17 cellular contexts compared by ENCODE assay signal in the genomic region with DNA sequence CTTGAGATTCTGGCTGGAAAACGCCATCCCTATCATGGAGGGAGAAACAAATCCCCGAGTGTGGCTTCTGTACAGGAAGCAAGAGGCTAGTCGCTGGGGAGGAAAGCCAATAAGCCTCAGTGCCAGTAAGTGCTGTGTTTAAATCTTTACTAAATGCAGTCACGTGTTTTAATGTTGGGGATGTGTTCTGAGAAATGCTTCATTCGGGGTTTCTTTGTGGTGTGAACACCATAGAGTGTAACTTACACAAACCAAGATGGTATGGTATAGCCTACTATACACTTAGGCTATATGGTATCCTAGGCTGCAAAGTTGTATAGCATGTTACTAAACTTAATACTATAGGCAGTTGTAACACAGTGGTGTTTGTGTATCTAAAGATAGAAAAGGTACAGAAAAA.
DNase-seq lines count a peak whose midpoint lies in the region; ATAC-seq, FAIRE-seq and TF ChIP-seq lines count a peak whose summit lies in the region.
"Had no signal": no experiment of that assay in that cellular context is flagged by ENCODE, and none has a peak within 500 bp of the region (broad histone marks: within the 10 kb centered on the region; RNA-seq: fewer than 3 reads in every experiment).

No MANE protein-coding gene starts in this region.

- no peak for TF ChIP-seq POLR2A in GM12891 (IDR thresholded peaks at IDR 0.05; ENCODE audit: low read depth, low read length)

- H3K36me3 ChIP-seq in smooth muscle cell (ENCODE audit: low read depth) (no peaks in the 10 kb centered on the region), heart right ventricle (no peaks in the 10 kb centered on the region)
- H3K36me3 ChIP-seq: BLaER1 had no signal

- H2AFZ ChIP-seq in smooth muscle cell (ENCODE audit: low read depth): peak overlapping the region; percentile 65

- intact Hi-C loops in activated T-helper 1 cell treated with anti-CD3 and anti-CD28 coated beads, Interleukin-12 subunit alpha, Interleukin-12 subunit beta, Interleukin-2, Interleukin-4 antibody, amounts not matched to agents 30 ng/mL and 10 ng/mL and 1 ng/mL, durations not matched to agents 14 hours and 24 hours and 36 hours (cut with micrococcal nuclease): no loop called here
- intact Hi-C loops in heart right ventricle (cut with DNase I): no loop called here

- H3K4me1 ChIP-seq in smooth muscle cell (ENCODE audit: low read depth) (no peaks in the 10 kb centered on the region), heart right ventricle (peaks cover 0 to 17% (median 0%) of the 10 kb centered on the region in 9 donors)
- H3K4me1 ChIP-seq: BLaER1 had no signal

- peaks cover 6% of the 10 kb centered on the region for H3K36me3 Mint-ChIP-seq in activated CD8-positive, alpha-beta memory T cell treated with anti-CD3 and anti-CD28 coated beads, Interleukin-2, amount 10 ng/mL, durations not matched to agents 7 days and 5 days
- no peaks in the 10 kb centered on the region for H3K36me3 Mint-ChIP-seq in activated T-helper 1 cell treated with anti-CD3 and anti-CD28 coated beads, Interleukin-12 subunit alpha, Interleukin-12 subunit beta, Interleukin-2, Interleukin-4 antibody, amounts not matched to agents 30 ng/mL and 10 ng/mL and 1 ng/mL, durations not matched to agents 14 hours and 24 hours and 36 hours (ENCODE audit: low read depth)
- H3K36me3 Mint-ChIP-seq: CD4-positive, CD25-positive, alpha-beta regulatory T cell had no signal

- TF ChIP-seq CTCF in smooth muscle cell (IDR thresholded peaks at IDR 0.05; ENCODE audit: borderline replicate concordance, insufficient read depth, poor library complexity, severe bottlenecking) (no peak), heart right ventricle (IDR thresholded peaks at IDR 0.05) (no peak)

- no peak overlapping the region for H3K4me2 ChIP-seq in smooth muscle cell
- H3K4me2 ChIP-seq: BLaER1 had no signal

- H3K9ac ChIP-seq in smooth muscle cell (ENCODE audit: low read depth): no peak overlapping the region
- H3K9ac ChIP-seq: BLaER1 had no signal

- H3K27ac ChIP-seq in smooth muscle cell (ENCODE audit: low read depth) (no peak overlapping the region), heart right ventricle (no peak overlapping the region)
- H3K27ac ChIP-seq: BLaER1 had no signal

- no peaks in the 10 kb centered on the region for H4K20me1 ChIP-seq in smooth muscle cell (ENCODE audit: low read depth)
- H4K20me1 ChIP-seq: BLaER1 had no signal

- FAIRE-seq in GM12891 (lab: Jason Lieb, UNC): peak; percentile 33
- FAIRE-seq: GM18507 had no signal

- H3K9me3 Mint-ChIP-seq in activated CD8-positive, alpha-beta memory T cell treated with anti-CD3 and anti-CD28 coated beads, Interleukin-2, amount 10 ng/mL, durations not matched to agents 7 days and 5 days (ENCODE audit: low read depth): peaks cover 3% of the 10 kb centered on the region
- H3K9me3 Mint-ChIP-seq in activated T-helper 1 cell treated with anti-CD3 and anti-CD28 coated beads, Interleukin-12 subunit alpha, Interleukin-12 subunit beta, Interleukin-2, Interleukin-4 antibody, amounts not matched to agents 30 ng/mL and 10 ng/mL and 1 ng/mL, durations not matched to agents 14 hours and 24 hours and 36 hours: no peaks in the 10 kb centered on the region

- 31% methylated on average over 5 of the region's 5 CpGs for WGBS in smooth muscle cell (ENCODE audit: low lambda C conversion rate)
- 62 to 63% methylated on average over 5 of the region's 5 CpGs for WGBS in heart right ventricle, 2 donors

- H3K4me3 Mint-ChIP-seq in activated CD8-positive, alpha-beta memory T cell treated with anti-CD3 and anti-CD28 coated beads, Interleukin-2, amount 10 ng/mL, durations not matched to agents 7 days and 5 days: no peak overlapping the region
- peak overlapping the region; percentile 12 for H3K4me3 Mint-ChIP-seq in activated T-helper 1 cell treated with anti-CD3 and anti-CD28 coated beads, Interleukin-12 subunit alpha, Interleukin-12 subunit beta, Interleukin-2, Interleukin-4 antibody, amounts not matched to agents 30 ng/mL and 10 ng/mL and 1 ng/mL, durations not matched to agents 14 hours and 24 hours and 36 hours
- H3K4me3 Mint-ChIP-seq: CD4-positive, CD25-positive, alpha-beta regulatory T cell had no signal

- no peak overlapping the region for H3K4me3 ChIP-seq in smooth muscle cell
- no peak overlapping the region for H3K4me3 ChIP-seq in heart right ventricle
- H3K4me3 ChIP-seq: BLaER1 had no signal

- no peak for DNase-seq in activated CD8-positive, alpha-beta memory T cell treated with anti-CD3 and anti-CD28 coated beads, Interleukin-2, amount 10 ng/mL, durations not matched to agents 7 days and 5 days
- DNase-seq in activated CD8-positive, alpha-beta memory T cell treated with anti-CD3 and anti-CD28 coated beads for 24 hours: no peak
- DNase-seq in GM12891 (ENCODE audit: insufficient read length, low spot score): no peak
- DNase-seq in activated T-helper 1 cell treated with anti-CD3 and anti-CD28 coated beads, Interleukin-12 subunit alpha, Interleukin-12 subunit beta, Interleukin-2, Interleukin-4 antibody, amounts not matched to agents 30 ng/mL and 10 ng/mL and 1 ng/mL, durations not matched to agents 14 hours and 24 hours and 36 hours (ENCODE audit: low spot score): no peak
- no peak for DNase-seq in smooth muscle cell (lab: John Stamatoyannopoulos, UW; ENCODE audit: unreplicated experiment)
- no peak for DNase-seq in NCI-H146 (lab: John Stamatoyannopoulos, UW)
- no peak for DNase-seq in heart right ventricle
- DNase-seq: 8988T; AML-193; Calu3; CD4-positive, CD25-positive, alpha-beta regulatory T cell; DMS 273 treated with DMSO at 0.1 percent for 48 hours; GOT3; IMR-90 had no signal

- ATAC-seq in activated CD8-positive, alpha-beta memory T cell treated with anti-CD3 and anti-CD28 coated beads, Interleukin-2, amount 10 ng/mL, durations not matched to agents 7 days and 5 days: peak; percentile 85
- ATAC-seq in heart right ventricle: no peak
- ATAC-seq: HCT116 had no signal

- peak overlapping the region; percentile 57 for H3K27ac Mint-ChIP-seq in activated CD8-positive, alpha-beta memory T cell treated with anti-CD3 and anti-CD28 coated beads, Interleukin-2, amount 10 ng/mL, durations not matched to agents 7 days and 5 days
- no peak overlapping the region for H3K27ac Mint-ChIP-seq in activated T-helper 1 cell treated with anti-CD3 and anti-CD28 coated beads, Interleukin-12 subunit alpha, Interleukin-12 subunit beta, Interleukin-2, Interleukin-4 antibody, amounts not matched to agents 30 ng/mL and 10 ng/mL and 1 ng/mL, durations not matched to agents 14 hours and 24 hours and 36 hours
- H3K27ac Mint-ChIP-seq: CD4-positive, CD25-positive, alpha-beta regulatory T cell had no signal

- no peaks in the 10 kb centered on the region for H3K27me3 ChIP-seq in smooth muscle cell (ENCODE audit: low read depth)
- H3K27me3 ChIP-seq in heart right ventricle: peaks cover 0 to 6% (median 0%) of the 10 kb centered on the region in 7 donors
- H3K27me3 ChIP-seq: BLaER1 had no signal

- no peaks in the 10 kb centered on the region for H3F3A ChIP-seq in smooth muscle cell (ENCODE audit: low read depth)

- CTCF ChIA-PET in activated CD8-positive, alpha-beta memory T cell treated with anti-CD3 and anti-CD28 coated beads, Interleukin-2, amount 10 ng/mL, durations not matched to agents 7 days and 5 days (lab: Charles Lee): interaction anchor here (0.9 to 1.2 kb wide), 2 partner anchors 18 to 22 kb away, joined by 3 to 5 read pairs; no protein-coding TSS in a partner anchor

- no peaks in the 10 kb centered on the region for H3K9me3 ChIP-seq in smooth muscle cell (replicated peaks; ENCODE audit: low read depth)
- peaks cover 0 to 4% (median 0%) of the 10 kb centered on the region in 11 donors for H3K9me3 ChIP-seq in heart right ventricle

- H3K27me3 Mint-ChIP-seq in activated CD8-positive, alpha-beta memory T cell treated with anti-CD3 and anti-CD28 coated beads, Interleukin-2, amount 10 ng/mL, durations not matched to agents 7 days and 5 days: peaks cover 5% of the 10 kb centered on the region
- H3K27me3 Mint-ChIP-seq in activated T-helper 1 cell treated with anti-CD3 and anti-CD28 coated beads, Interleukin-12 subunit alpha, Interleukin-12 subunit beta, Interleukin-2, Interleukin-4 antibody, amounts not matched to agents 30 ng/mL and 10 ng/mL and 1 ng/mL, durations not matched to agents 14 hours and 24 hours and 36 hours (ENCODE audit: insufficient read depth): peaks cover 7% of the 10 kb centered on the region

- peaks cover 20% of the 10 kb centered on the region for H3K4me1 Mint-ChIP-seq in activated CD8-positive, alpha-beta memory T cell treated with anti-CD3 and anti-CD28 coated beads, Interleukin-2, amount 10 ng/mL, durations not matched to agents 7 days and 5 days
- peaks cover 7% of the 10 kb centered on the region for H3K4me1 Mint-ChIP-seq in activated T-helper 1 cell treated with anti-CD3 and anti-CD28 coated beads, Interleukin-12 subunit alpha, Interleukin-12 subunit beta, Interleukin-2, Interleukin-4 antibody, amounts not matched to agents 30 ng/mL and 10 ng/mL and 1 ng/mL, durations not matched to agents 14 hours and 24 hours and 36 hours (ENCODE audit: low read depth)
- H3K4me1 Mint-ChIP-seq: CD4-positive, CD25-positive, alpha-beta regulatory T cell had no signal

- H3K79me2 ChIP-seq in smooth muscle cell (ENCODE audit: low read depth): no peaks in the 10 kb centered on the region

TF ChIP-seq in GM12891, 5 proteins besides CTCF, POLR2A, EP300 and RAD21:
- no peak for TF ChIP-seq SPI1 (IDR thresholded peaks at IDR 0.05; ENCODE audit: low read depth, low read length)
